In the genomic region with DNA sequence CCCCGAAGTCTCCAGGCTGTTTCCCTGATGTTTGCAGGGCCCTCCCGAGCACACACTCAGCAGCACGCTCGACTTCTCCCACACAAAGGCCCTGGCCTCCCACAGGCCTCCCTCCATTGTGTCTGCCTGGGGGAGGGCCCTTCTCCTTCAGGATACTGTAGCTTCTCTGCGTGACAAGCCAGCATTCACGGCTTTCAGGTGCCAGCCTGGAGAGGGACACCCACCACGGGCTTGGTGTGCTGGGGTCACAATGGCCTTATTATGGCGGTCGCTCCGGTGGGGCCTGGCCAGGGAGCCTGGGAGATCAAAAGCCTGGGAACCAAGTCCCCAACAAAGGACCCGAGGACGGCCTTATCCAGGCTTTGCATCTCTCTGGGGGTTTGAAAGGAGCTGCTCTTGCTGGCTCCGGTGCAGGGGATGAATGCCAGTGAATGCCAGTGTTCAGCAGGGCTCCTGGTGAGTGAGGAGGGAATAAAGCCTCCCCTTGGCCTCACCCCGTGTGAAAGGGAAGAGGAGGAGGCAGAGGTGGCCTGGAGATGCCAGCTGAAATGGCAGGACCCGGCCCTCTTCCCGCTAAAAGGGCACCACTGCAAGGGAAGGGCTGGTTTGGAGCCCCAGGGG, we compare ENCODE assay signal across 1 cellular context.
TF ChIP-seq lines count a peak whose summit lies in the region.

No MANE protein-coding gene starts in this region.

TF ChIP-seq in WTC11, 78 proteins besides CTCF, POLR2A, EP300 and RAD21 (continued from another document):
- TF ChIP-seq ZBTB21 (CRISPR knock-in tag; IDR thresholded peaks at IDR 0.05; ENCODE audit: borderline replicate concordance) = no peak
TF ChIP-seq in WTC11: peak in this region for 2.
